ENCODE assay signal across 28 cellular contexts in genomic region chr11:46461461-46461927, GRCh38.
DNase-seq lines count a peak whose midpoint lies in the region; FAIRE-seq and TF ChIP-seq lines count a peak whose summit lies in the region.
"Had no signal": no experiment of that assay in that cellular context is flagged by ENCODE, and none has a peak within 500 bp of the region (broad histone marks: within the 10 kb centered on the region; RNA-seq: fewer than 3 reads in every experiment).

No MANE protein-coding gene starts in this region.

- DNase-seq in EL = peak; percentile 5
- DNase-seq in SJSA1 (ENCODE audit: low read depth in 1 of 2, low spot score in 2 of 2) = peak; percentile 58 to 82
- peak; percentile 44 for DNase-seq in endothelial cell of umbilical vein (ENCODE audit: low read depth, low spot score)
- peak; percentile 28 for DNase-seq in skeletal muscle cell (ENCODE audit: low read depth)
- DNase-seq in NCI-H187 treated with DMSO at 0.1 percent for 48 hours (lab: John Stamatoyannopoulos, UW) = no peak
- DNase-seq in activated T-helper 2 cell treated with anti-CD3 and anti-CD28 coated beads, Interferon-gamma antibody, Interleukin-2, Interleukin-4, amounts not matched to agents 10 μg/mL and 5 μg/mL and 100 μg/mL, durations not matched to agents 14 hours and 24 hours and 36 hours (ENCODE audit: low spot score) = no peak
- no peak for DNase-seq in caudate nucleus (lab: John Stamatoyannopoulos, UW)
- DNase-seq: activated CD4-positive, alpha-beta memory T cell treated with anti-CD3 and anti-CD28 coated beads for 36 hours; activated CD4-positive, alpha-beta T cell treated with anti-CD3 and anti-CD28 coated beads for 1 hour; activated naive CD4-positive, alpha-beta T cell treated with anti-CD3 and anti-CD28 coated beads, Interleukin-2, amount 50 U/mL, for 16 hours; amygdala; Calu3; effector memory CD4-positive, alpha-beta T cell; erythroblast; head of caudate nucleus; naive thymus-derived CD4-positive, alpha-beta T cell; NCI-H2081; NCI-H345; NCI-H69; Right ventricle myocardium superior had no signal

- H3K4me1 ChIP-seq in SJSA1 (replicated peaks) = peaks cover 25% of the 10 kb centered on the region
- H3K4me1 ChIP-seq in endothelial cell of umbilical vein (ENCODE audit: control insufficient read depth, extremely low read depth, insufficient read depth, low read length) = peaks cover 6% of the 10 kb centered on the region

- H3K4me3 ChIP-seq in SJSA1 (no peak overlapping the region), endothelial cell of umbilical vein (replicated peaks in 1 of 3; ENCODE audit: insufficient read depth in 1 of 3, low read depth in 1 of 3, low read length in 3 of 3) (no peak overlapping the region), skeletal muscle cell (ENCODE audit: low read depth, low read length) (no peak overlapping the region)
- H3K4me3 ChIP-seq: GM23338 had no signal

- no peak for TF ChIP-seq CTCF in endothelial cell of umbilical vein (IDR thresholded peaks at IDR 0.05; ENCODE audit: extremely low read depth in 1 of 2, insufficient read depth in 1 of 2, low read depth in 1 of 2, low read length in 2 of 2)

- no peaks in the 10 kb centered on the region for H4K20me1 ChIP-seq in endothelial cell of umbilical vein (replicated peaks; ENCODE audit: control insufficient read depth, extremely low read depth, insufficient read depth, low read length)

- H3K27ac Mint-ChIP-seq in activated T-helper 2 cell treated with anti-CD3 and anti-CD28 coated beads, Interferon-gamma antibody, Interleukin-2, Interleukin-4, amounts not matched to agents 10 μg/mL and 5 μg/mL and 100 μg/mL, durations not matched to agents 14 hours and 24 hours and 36 hours = no peak overlapping the region
- H3K27ac Mint-ChIP-seq: activated CD4-positive, alpha-beta memory T cell treated with anti-CD3 and anti-CD28 coated beads for 36 hours; GM23338; progenitor cell of endocrine pancreas; stimulated activated memory B cell treated with anti-CD40 and anti-IgM and Interleukin-4, amounts not matched to agents 10 μg/mL and 1 μg/mL and 100 μg/mL, for 72 hours; type B pancreatic cell had no signal

- no peaks in the 10 kb centered on the region for H3K36me3 ChIP-seq in SJSA1
- no peaks in the 10 kb centered on the region for H3K36me3 ChIP-seq in endothelial cell of umbilical vein (ENCODE audit: control insufficient read depth in 2 of 2, extremely low read depth in 1 of 2, insufficient read depth in 2 of 2, low read length in 2 of 2)

- no peak overlapping the region for H3K4me3 Mint-ChIP-seq in activated T-helper 2 cell treated with anti-CD3 and anti-CD28 coated beads, Interferon-gamma antibody, Interleukin-2, Interleukin-4, amounts not matched to agents 10 μg/mL and 5 μg/mL and 100 μg/mL, durations not matched to agents 14 hours and 24 hours and 36 hours (ENCODE audit: low read depth)
- H3K4me3 Mint-ChIP-seq: activated CD4-positive, alpha-beta memory T cell treated with anti-CD3 and anti-CD28 coated beads for 36 hours; GM23338; mesothelial cell of epicardium; naive thymus-derived CD4-positive, alpha-beta T cell; stimulated activated memory B cell treated with anti-CD40 and anti-IgM and Interleukin-4, amounts not matched to agents 10 μg/mL and 1 μg/mL and 100 μg/mL, for 72 hours; type B pancreatic cell had no signal

- H3K27me3 ChIP-seq in SJSA1 (replicated peaks) (no peaks in the 10 kb centered on the region), endothelial cell of umbilical vein (ENCODE audit: control insufficient read depth in 2 of 2, insufficient read depth in 2 of 2, low read length in 2 of 2) (no peaks in the 10 kb centered on the region)

- H2AFZ ChIP-seq in endothelial cell of umbilical vein (ENCODE audit: low read depth, low read length) = no peak overlapping the region
- H2AFZ ChIP-seq: GM23338 had no signal

- no peak overlapping the region for H3K9ac ChIP-seq in endothelial cell of umbilical vein (replicated peaks; ENCODE audit: extremely low read depth, insufficient read depth, low read length)

- intact Hi-C loops in endothelial cell of umbilical vein (cut with micrococcal nuclease) = no loop called here
- intact Hi-C loops in activated T-helper 2 cell treated with anti-CD3 and anti-CD28 coated beads, Interferon-gamma antibody, Interleukin-2, Interleukin-4, amounts not matched to agents 10 μg/mL and 5 μg/mL and 100 μg/mL, durations not matched to agents 14 hours and 24 hours and 36 hours (cut with micrococcal nuclease) = no loop called here

- dilution Hi-C loops in endothelial cell of umbilical vein (cut with MboI; ENCODE audit: extremely low pct_ligation_motif_present, low sequenced_read_pairs) = no loop called here

- no peak for TF ChIP-seq POLR2A in endothelial cell of umbilical vein (IDR thresholded peaks at IDR 0.05; ENCODE audit: low read depth, low read length)

- peak overlapping the region; percentile 68 for H3K27ac ChIP-seq in SJSA1
- H3K27ac ChIP-seq in endothelial cell of umbilical vein (ENCODE audit: insufficient read depth, low read depth, low read length) = no peak overlapping the region
- no peak overlapping the region for H3K27ac ChIP-seq in caudate nucleus (ENCODE audit: low read depth, low read length)

- no peaks in the 10 kb centered on the region for H3K9me1 ChIP-seq in endothelial cell of umbilical vein (replicated peaks; ENCODE audit: control insufficient read depth, extremely low read depth, insufficient read depth, low read length)

- no peaks in the 10 kb centered on the region for H3K9me3 Mint-ChIP-seq in activated T-helper 2 cell treated with anti-CD3 and anti-CD28 coated beads, Interferon-gamma antibody, Interleukin-2, Interleukin-4, amounts not matched to agents 10 μg/mL and 5 μg/mL and 100 μg/mL, durations not matched to agents 14 hours and 24 hours and 36 hours
- H3K9me3 Mint-ChIP-seq: activated CD4-positive, alpha-beta memory T cell treated with anti-CD3 and anti-CD28 coated beads for 36 hours; GM23338; mesothelial cell of epicardium; naive thymus-derived CD4-positive, alpha-beta T cell; stimulated activated memory B cell treated with anti-CD40 and anti-IgM and Interleukin-4, amounts not matched to agents 10 μg/mL and 1 μg/mL and 100 μg/mL, for 72 hours; type B pancreatic cell had no signal

- H3K4me2 ChIP-seq in endothelial cell of umbilical vein (ENCODE audit: insufficient read depth, low read length) = peak overlapping the region; percentile 17
- H3K4me2 ChIP-seq: GM23338 had no signal

- no peaks in the 10 kb centered on the region for H3K36me3 Mint-ChIP-seq in activated T-helper 2 cell treated with anti-CD3 and anti-CD28 coated beads, Interferon-gamma antibody, Interleukin-2, Interleukin-4, amounts not matched to agents 10 μg/mL and 5 μg/mL and 100 μg/mL, durations not matched to agents 14 hours and 24 hours and 36 hours (ENCODE audit: low read depth)
- H3K36me3 Mint-ChIP-seq: activated CD4-positive, alpha-beta memory T cell treated with anti-CD3 and anti-CD28 coated beads for 36 hours; mesothelial cell of epicardium; type B pancreatic cell had no signal

- POLR2A ChIA-PET in endothelial cell of umbilical vein (lab: Charles Lee) = no interaction called here

- FAIRE-seq in endothelial cell of umbilical vein (lab: Jason Lieb, UNC) = peak; percentile 44
- FAIRE-seq: colon, GM18507, GM19239 had no signal

- no peaks in the 10 kb centered on the region for H3K79me2 ChIP-seq in endothelial cell of umbilical vein (ENCODE audit: control insufficient read depth, insufficient read depth, low read length)

- no peaks in the 10 kb centered on the region for H3K9me3 ChIP-seq in SJSA1 (replicated peaks)
- H3K9me3 ChIP-seq in endothelial cell of umbilical vein (replicated peaks; ENCODE audit: control insufficient read depth, insufficient read depth, low read length) = no peaks in the 10 kb centered on the region

- CTCF ChIA-PET in endothelial cell of umbilical vein (lab: Charles Lee) = interaction anchor here (1.2 to 2.2 kb wide), 3 partner anchors 15 to 73 kb away, joined by 3 to 7 read pairs (median 4); no protein-coding TSS in a partner anchor

- BruUV-seq in endothelial cell of umbilical vein (replicated peaks; lab: Mats Ljungman, UMichigan) = no TSS peak

- H3K4me1 Mint-ChIP-seq in activated T-helper 2 cell treated with anti-CD3 and anti-CD28 coated beads, Interferon-gamma antibody, Interleukin-2, Interleukin-4, amounts not matched to agents 10 μg/mL and 5 μg/mL and 100 μg/mL, durations not matched to agents 14 hours and 24 hours and 36 hours (ENCODE audit: low read depth) = peaks cover 3% of the 10 kb centered on the region

- H3K27me3 Mint-ChIP-seq in activated T-helper 2 cell treated with anti-CD3 and anti-CD28 coated beads, Interferon-gamma antibody, Interleukin-2, Interleukin-4, amounts not matched to agents 10 μg/mL and 5 μg/mL and 100 μg/mL, durations not matched to agents 14 hours and 24 hours and 36 hours (ENCODE audit: low read depth) = no peaks in the 10 kb centered on the region
- H3K27me3 Mint-ChIP-seq: activated CD4-positive, alpha-beta memory T cell treated with anti-CD3 and anti-CD28 coated beads for 36 hours; naive thymus-derived CD4-positive, alpha-beta T cell; progenitor cell of endocrine pancreas; stimulated activated memory B cell treated with anti-CD40 and anti-IgM and Interleukin-4, amounts not matched to agents 10 μg/mL and 1 μg/mL and 100 μg/mL, for 72 hours; type B pancreatic cell had no signal

TF ChIP-seq in endothelial cell of umbilical vein, 7 proteins besides CTCF, POLR2A, EP300 and RAD21:
- TF ChIP-seq MYC (IDR thresholded peaks at IDR 0.05; ENCODE audit: low read depth, low read length) (no peak), FOS (IDR thresholded peaks at IDR 0.05; ENCODE audit: borderline replicate concordance, insufficient read depth, low read length) (no peak), EZH2 (IDR thresholded peaks at IDR 0.05; ENCODE audit: borderline replicate concordance, low read depth, low read length, severe bottlenecking) (no peak), GATA2 (IDR thresholded peaks at IDR 0.05; ENCODE audit: insufficient read depth, insufficient read length, low read depth, low read length) (no peak), JUN (IDR thresholded peaks at IDR 0.05; ENCODE audit: borderline replicate concordance, insufficient read depth, insufficient read length, low read depth) (no peak), MAX (IDR thresholded peaks at IDR 0.05; ENCODE audit: insufficient read depth, insufficient read length) (no peak), POLR2AphosphoS5 (IDR thresholded peaks at IDR 0.05; ENCODE audit: insufficient read depth, low read depth, low read length) (no peak)

Comparison
In these comparisons a context has a peak if more than half of its experiments do, and no peak if none do; other contexts are left out.
1. DNase-seq: peak in EL (single experiment), SJSA1 (2 of 2), endothelial cell of umbilical vein (single experiment) and skeletal muscle cell (single experiment); none in NCI-H187 treated with DMSO at 0.1 percent for 48 hours (single experiment), activated T-helper 2 cell treated with anti-CD3 and anti-CD28 coated beads, Interferon-gamma antibody, Interleukin-2, Interleukin-4, amounts not matched to agents 10 μg/mL and 5 μg/mL and 100 μg/mL, durations not matched to agents 14 hours and 24 hours and 36 hours (single experiment) and caudate nucleus (0 of 61).